ENCODE assay signal across 15 cellular contexts in genomic region chr13:28559636-28560259, GRCh38.
"Had no signal": no experiment of that assay in that cellular context is flagged by ENCODE, and none has a peak within 500 bp of the region (broad histone marks: within the 10 kb centered on the region; RNA-seq: fewer than 3 reads in every experiment).

No MANE protein-coding gene starts in this region.

- H3K27me3 ChIP-seq: gastrocnemius medialis, heart right ventricle, upper lobe of left lung, vagina had no signal

- H3K4me3 ChIP-seq: gastrocnemius medialis, heart right ventricle, upper lobe of left lung, vagina had no signal

- DNase-seq: effector memory CD4-positive, alpha-beta T cell; gastrocnemius medialis; heart right ventricle; hypothalamus; kidney glomerular epithelial cell; mesendoderm; naive B cell; right cardiac atrium; small intestine; stimulated activated CD4-positive, alpha-beta T cell treated with anti-CD3 and anti-CD28 coated beads, Interleukin-12 subunit alpha, Interleukin-12 subunit beta, amount 100 ng/mL, for 4 hours; stimulated activated naive CD4-positive, alpha-beta T cell; upper lobe of left lung had no signal

- H3K36me3 ChIP-seq: gastrocnemius medialis, heart right ventricle, upper lobe of left lung, vagina had no signal

- H3K4me1 Mint-ChIP-seq: naive B cell, nephron had no signal

- H3K27ac Mint-ChIP-seq: nephron had no signal

- H3K9me3 Mint-ChIP-seq: naive B cell, nephron had no signal

- H3K9me3 ChIP-seq: gastrocnemius medialis, heart right ventricle, upper lobe of left lung, vagina had no signal

- ATAC-seq: esophagus mucosa, gastrocnemius medialis, heart right ventricle, right cardiac atrium had no signal

- H3K4me1 ChIP-seq: gastrocnemius medialis, vagina had no signal

- H3K36me3 Mint-ChIP-seq: naive B cell had no signal

- H3K27ac ChIP-seq: upper lobe of left lung, vagina had no signal

- H3K4me3 Mint-ChIP-seq: naive B cell, nephron had no signal
